Comparison of ENCODE assay signal across 27 cellular contexts in the genomic region with DNA sequence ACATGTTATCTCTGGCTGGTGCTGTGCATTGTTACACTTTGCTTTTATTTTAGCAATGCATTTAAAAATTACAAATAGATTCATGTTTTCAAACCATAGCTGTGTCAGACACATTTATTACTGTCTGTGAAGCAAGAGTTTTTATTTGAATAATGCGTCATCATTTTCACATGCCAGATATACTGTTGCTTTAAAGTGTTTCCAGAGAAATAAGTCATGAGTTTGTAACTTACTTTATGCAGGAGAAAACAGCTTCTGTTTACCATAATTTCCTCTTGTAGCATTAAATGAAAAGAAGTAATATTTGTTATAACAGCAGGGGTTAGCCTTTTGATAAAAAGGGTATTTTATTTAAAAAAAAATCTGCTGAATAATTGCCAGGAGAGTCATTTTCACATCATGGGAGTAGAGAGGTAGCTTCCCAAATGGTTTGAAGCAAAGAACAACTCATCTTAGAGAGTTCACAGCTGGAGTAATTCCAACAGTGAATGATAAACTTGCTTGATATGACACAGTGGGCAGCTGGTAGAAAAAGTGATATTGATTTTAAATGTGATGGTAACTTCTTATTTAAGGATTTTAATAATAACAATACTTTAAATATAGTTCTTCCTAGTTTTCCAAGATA.
DNase-seq lines count a peak whose midpoint lies in the region; ATAC-seq and TF ChIP-seq lines count a peak whose summit lies in the region.
"Had no signal": no experiment of that assay in that cellular context is flagged by ENCODE, and none has a peak within 500 bp of the region (broad histone marks: within the 10 kb centered on the region; RNA-seq: fewer than 3 reads in every experiment).

No MANE protein-coding gene starts in this region.

- WGBS in esophagus squamous epithelium, 2 donors, result 24 to 39% methylated on average over 1 of the region's 1 CpG

- H3K9me3 ChIP-seq in RWPE2 (ENCODE audit: severe bottlenecking) (no peaks in the 10 kb centered on the region), esophagus squamous epithelium (no peaks in the 10 kb centered on the region)
- H3K9me3 ChIP-seq: adrenal gland, colonic mucosa, left lung, pancreas, spleen, stomach, thyroid gland, uterus had no signal

- DNase-seq in HCEC 1CT, result peak; percentile 25
- no peak for DNase-seq in RWPE2 (ENCODE audit: low spot score)
- DNase-seq in esophagus squamous epithelium (lab: John Stamatoyannopoulos, UW), result no peak
- DNase-seq in renal cortical epithelial cell (ENCODE audit: low read depth), result peak; percentile 57
- DNase-seq in AG20443 (ENCODE audit: low spot score), result no peak
- DNase-seq in stimulated activated naive CD4-positive, alpha-beta T cell treated with Interleukin-2 at 50 U/mL for 16 hours (lab: John Stamatoyannopoulos, UW), result no peak
- no peak for DNase-seq in HuH-7 (ENCODE audit: low spot score)
- DNase-seq: activated naive CD4-positive, alpha-beta T cell treated with anti-CD3 and anti-CD28 coated beads, Interleukin-2, amount 10 ng/mL, durations not matched to agents 7 days and 5 days; adrenal gland; C1 segment of cervical spinal cord; colonic mucosa; COR-L47; effector CD8-positive, alpha-beta T cell; immature natural killer cell; KG1; left lung; NCI-H1436; NCI-H345; pancreas; spleen; stomach; SW 1271; thyroid gland; uterus had no signal

- H3K4me3 ChIP-seq in RWPE2 (ENCODE audit: severe bottlenecking) (no peak overlapping the region), esophagus squamous epithelium (no peak overlapping the region)
- H3K4me3 ChIP-seq: adrenal gland, colonic mucosa, left lung, neural progenitor cell, pancreas, spleen, stomach, thyroid gland, uterus had no signal

- H3K27me3 ChIP-seq in RWPE2 (ENCODE audit: insufficient read depth, poor library complexity, severe bottlenecking), result no peaks in the 10 kb centered on the region
- no peaks in the 10 kb centered on the region for H3K27me3 ChIP-seq in esophagus squamous epithelium
- H3K27me3 ChIP-seq: adrenal gland, colonic mucosa, left lung, neural progenitor cell, pancreas, spleen, stomach, thyroid gland, uterus had no signal

- intact Hi-C loops in esophagus squamous epithelium (cut with DNase I), result no loop called here

- peaks cover 9% of the 10 kb centered on the region for H3K4me1 ChIP-seq in RWPE2 (ENCODE audit: insufficient read depth, poor library complexity, severe bottlenecking)
- peaks cover 0 to 31% (median 5%) of the 10 kb centered on the region in 3 donors for H3K4me1 ChIP-seq in esophagus squamous epithelium
- H3K4me1 ChIP-seq: adrenal gland, colonic mucosa, left lung, neural progenitor cell, pancreas, spleen, stomach, thyroid gland, uterus had no signal

- no peak for TF ChIP-seq CTCF in RWPE2 (IDR thresholded peaks at IDR 0.05; ENCODE audit: poor library complexity, severe bottlenecking)
- TF ChIP-seq CTCF in esophagus squamous epithelium (IDR thresholded peaks at IDR 0.05), result no peak

- H3K27ac ChIP-seq in RWPE2 (ENCODE audit: poor library complexity, severe bottlenecking) (no peak overlapping the region), esophagus squamous epithelium (peak overlapping the region in 3 of 4 donors; percentile 38 to 78 (median 67))
- H3K27ac ChIP-seq: adrenal gland, colonic mucosa, left lung, neural progenitor cell, pancreas, spleen, stomach, thyroid gland, uterus had no signal

- peak; percentile 86 for ATAC-seq in RWPE2 (ENCODE audit: low read depth)
- no peak for ATAC-seq in HG02970 (IDR thresholded peaks at IDR 0.05; ENCODE audit: low FRiP score, unreplicated experiment)
- ATAC-seq: activated T-helper 17 cell treated with anti-CD3 and anti-CD28 coated beads, Interleukin-2, amount 50 U/mL, for 72 hours; left lung had no signal

- TF ChIP-seq POLR2A in esophagus squamous epithelium (IDR thresholded peaks at IDR 0.05), result no peak

- no peaks in the 10 kb centered on the region for H3K36me3 ChIP-seq in RWPE2 (ENCODE audit: low read depth)
- H3K36me3 ChIP-seq in esophagus squamous epithelium, result no peaks in the 10 kb centered on the region
- H3K36me3 ChIP-seq: adrenal gland, colonic mucosa, left lung, neural progenitor cell, pancreas, spleen, stomach, thyroid gland, uterus had no signal

Comparison
In these comparisons a context has a peak if more than half of its experiments do, and no peak if none do; other contexts are left out.
1. DNase-seq: peak in HCEC 1CT (single experiment) and renal cortical epithelial cell (single experiment); none in RWPE2 (single experiment), esophagus squamous epithelium (single experiment), AG20443 (single experiment), stimulated activated naive CD4-positive, alpha-beta T cell treated with Interleukin-2 at 50 U/mL for 16 hours (single experiment) and HuH-7 (single experiment).